In the genomic region with DNA sequence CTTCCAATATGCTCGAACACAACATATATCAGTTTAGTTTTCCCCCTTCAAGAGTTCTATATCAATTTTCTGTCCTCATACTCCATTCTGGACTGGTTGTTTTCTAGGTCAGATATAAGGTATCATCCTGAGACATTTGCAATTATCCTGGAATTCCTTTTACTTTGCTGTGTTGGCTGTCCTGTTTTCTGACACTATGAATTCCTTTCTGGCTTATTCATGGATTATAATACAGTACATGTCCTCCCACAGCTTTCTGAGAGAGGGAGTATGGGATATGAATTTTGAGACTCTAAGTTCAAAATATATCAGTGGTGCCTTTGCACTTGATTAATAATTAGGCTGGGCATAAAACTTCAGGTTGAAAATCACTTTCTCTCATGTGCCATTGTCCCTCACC, we compare ENCODE assay signal across 2 cellular contexts.
TF ChIP-seq lines count a peak whose summit lies in the region.

No MANE protein-coding gene starts in this region.

TF ChIP-seq in SK-N-SH treated with all-trans-retinoic acid at 6 μM for 48 hours, 23 proteins besides CTCF, POLR2A, EP300 and RAD21:
- no peak for TF ChIP-seq ZFP3 (CRISPR knock-in tag; IDR thresholded peaks at IDR 0.05)
- no peak for TF ChIP-seq ARNTL (CRISPR knock-in tag; IDR thresholded peaks at IDR 0.05; ENCODE audit: borderline replicate concordance, low read depth)
- TF ChIP-seq CSDC2 (CRISPR knock-in tag; IDR thresholded peaks at IDR 0.05), result no peak
- TF ChIP-seq, protein P1, sequence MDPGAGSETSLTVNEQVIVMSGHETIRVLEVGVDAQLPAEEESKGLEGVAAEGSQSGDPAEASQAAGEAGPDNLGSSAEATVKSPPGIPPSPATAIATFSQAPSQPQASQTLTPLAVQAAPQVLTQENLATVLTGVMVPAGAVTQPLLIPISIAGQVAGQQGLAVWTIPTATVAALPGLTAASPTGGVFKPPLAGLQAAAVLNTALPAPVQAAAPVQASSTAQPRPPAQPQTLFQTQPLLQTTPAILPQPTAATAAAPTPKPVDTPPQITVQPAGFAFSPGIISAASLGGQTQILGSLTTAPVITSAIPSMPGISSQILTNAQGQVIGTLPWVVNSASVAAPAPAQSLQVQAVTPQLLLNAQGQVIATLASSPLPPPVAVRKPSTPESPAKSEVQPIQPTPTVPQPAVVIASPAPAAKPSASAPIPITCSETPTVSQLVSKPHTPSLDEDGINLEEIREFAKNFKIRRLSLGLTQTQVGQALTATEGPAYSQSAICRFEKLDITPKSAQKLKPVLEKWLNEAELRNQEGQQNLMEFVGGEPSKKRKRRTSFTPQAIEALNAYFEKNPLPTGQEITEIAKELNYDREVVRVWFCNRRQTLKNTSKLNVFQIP (CRISPR knock-in tag; IDR thresholded peaks at IDR 0.05; ENCODE audit: borderline replicate concordance, low read depth), result no peak
- TF ChIP-seq, protein P2, sequence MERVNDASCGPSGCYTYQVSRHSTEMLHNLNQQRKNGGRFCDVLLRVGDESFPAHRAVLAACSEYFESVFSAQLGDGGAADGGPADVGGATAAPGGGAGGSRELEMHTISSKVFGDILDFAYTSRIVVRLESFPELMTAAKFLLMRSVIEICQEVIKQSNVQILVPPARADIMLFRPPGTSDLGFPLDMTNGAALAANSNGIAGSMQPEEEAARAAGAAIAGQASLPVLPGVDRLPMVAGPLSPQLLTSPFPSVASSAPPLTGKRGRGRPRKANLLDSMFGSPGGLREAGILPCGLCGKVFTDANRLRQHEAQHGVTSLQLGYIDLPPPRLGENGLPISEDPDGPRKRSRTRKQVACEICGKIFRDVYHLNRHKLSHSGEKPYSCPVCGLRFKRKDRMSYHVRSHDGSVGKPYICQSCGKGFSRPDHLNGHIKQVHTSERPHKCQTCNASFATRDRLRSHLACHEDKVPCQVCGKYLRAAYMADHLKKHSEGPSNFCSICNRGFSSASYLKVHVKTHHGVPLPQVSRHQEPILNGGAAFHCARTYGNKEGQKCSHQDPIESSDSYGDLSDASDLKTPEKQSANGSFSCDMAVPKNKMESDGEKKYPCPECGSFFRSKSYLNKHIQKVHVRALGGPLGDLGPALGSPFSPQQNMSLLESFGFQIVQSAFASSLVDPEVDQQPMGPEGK (CRISPR knock-in tag; IDR thresholded peaks at IDR 0.05; ENCODE audit: borderline replicate concordance), result no peak
- no peak for TF ChIP-seq RARB (CRISPR knock-in tag; IDR thresholded peaks at IDR 0.05)
- TF ChIP-seq, protein P3, sequence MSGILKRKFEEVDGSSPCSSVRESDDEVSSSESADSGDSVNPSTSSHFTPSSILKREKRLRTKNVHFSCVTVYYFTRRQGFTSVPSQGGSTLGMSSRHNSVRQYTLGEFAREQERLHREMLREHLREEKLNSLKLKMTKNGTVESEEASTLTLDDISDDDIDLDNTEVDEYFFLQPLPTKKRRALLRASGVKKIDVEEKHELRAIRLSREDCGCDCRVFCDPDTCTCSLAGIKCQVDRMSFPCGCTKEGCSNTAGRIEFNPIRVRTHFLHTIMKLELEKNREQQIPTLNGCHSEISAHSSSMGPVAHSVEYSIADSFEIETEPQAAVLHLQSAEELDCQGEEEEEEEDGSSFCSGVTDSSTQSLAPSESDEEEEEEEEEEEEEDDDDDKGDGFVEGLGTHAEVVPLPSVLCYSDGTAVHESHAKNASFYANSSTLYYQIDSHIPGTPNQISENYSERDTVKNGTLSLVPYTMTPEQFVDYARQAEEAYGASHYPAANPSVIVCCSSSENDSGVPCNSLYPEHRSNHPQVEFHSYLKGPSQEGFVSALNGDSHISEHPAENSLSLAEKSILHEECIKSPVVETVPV (CRISPR knock-in tag; IDR thresholded peaks at IDR 0.05), result no peak
- TF ChIP-seq ZNF70 (CRISPR knock-in tag; IDR thresholded peaks at IDR 0.05), result no peak
- TF ChIP-seq OSR1 (CRISPR knock-in tag; IDR thresholded peaks at IDR 0.05), result no peak
- no peak for TF ChIP-seq ZFP30 (CRISPR knock-in tag; IDR thresholded peaks at IDR 0.05)
TF ChIP-seq in SK-N-SH treated with all-trans-retinoic acid at 6 μM for 48 hours: peak in this region for 0.

TF ChIP-seq in HepG2, 621 proteins besides CTCF, POLR2A, EP300 and RAD21:
- TF ChIP-seq ZFP90 (CRISPR knock-in tag; IDR thresholded peaks at IDR 0.05; ENCODE audit: borderline replicate concordance) (no peak), HOXA5 (CRISPR knock-in tag; IDR thresholded peaks at IDR 0.05) (no peak), ARNT (IDR thresholded peaks at IDR 0.05) (no peak), TBX2 (CRISPR knock-in tag; IDR thresholded peaks at IDR 0.05; ENCODE audit: borderline replicate concordance) (no peak), ZIK1 (CRISPR knock-in tag; IDR thresholded peaks at IDR 0.05; ENCODE audit: borderline replicate concordance, low read depth) (no peak), ZNF790 (CRISPR knock-in tag; IDR thresholded peaks at IDR 0.05; ENCODE audit: borderline replicate concordance) (no peak), ARHGAP35 (CRISPR knock-in tag; IDR thresholded peaks at IDR 0.05; ENCODE audit: borderline replicate concordance) (no peak), ZNF430 (CRISPR knock-in tag; IDR thresholded peaks at IDR 0.05) (no peak), TEAD2 (CRISPR knock-in tag; IDR thresholded peaks at IDR 0.05) (no peak), TGIF2 (CRISPR knock-in tag; IDR thresholded peaks at IDR 0.05) (no peak), GFI1 (CRISPR knock-in tag; IDR thresholded peaks at IDR 0.05; ENCODE audit: borderline replicate concordance) (no peak), ZSCAN31 (CRISPR knock-in tag; IDR thresholded peaks at IDR 0.05; ENCODE audit: low read depth) (no peak), ZFP36L1 (CRISPR knock-in tag; IDR thresholded peaks at IDR 0.05) (no peak), EEA1 (CRISPR knock-in tag; IDR thresholded peaks at IDR 0.05; ENCODE audit: borderline replicate concordance) (no peak)
- TF ChIP-seq, protein P4, sequence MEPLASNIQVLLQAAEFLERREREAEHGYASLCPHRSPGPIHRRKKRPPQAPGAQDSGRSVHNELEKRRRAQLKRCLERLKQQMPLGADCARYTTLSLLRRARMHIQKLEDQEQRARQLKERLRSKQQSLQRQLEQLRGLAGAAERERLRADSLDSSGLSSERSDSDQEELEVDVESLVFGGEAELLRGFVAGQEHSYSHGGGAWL (CRISPR knock-in tag; IDR thresholded peaks at IDR 0.05), result no peak
- TF ChIP-seq, protein P5, sequence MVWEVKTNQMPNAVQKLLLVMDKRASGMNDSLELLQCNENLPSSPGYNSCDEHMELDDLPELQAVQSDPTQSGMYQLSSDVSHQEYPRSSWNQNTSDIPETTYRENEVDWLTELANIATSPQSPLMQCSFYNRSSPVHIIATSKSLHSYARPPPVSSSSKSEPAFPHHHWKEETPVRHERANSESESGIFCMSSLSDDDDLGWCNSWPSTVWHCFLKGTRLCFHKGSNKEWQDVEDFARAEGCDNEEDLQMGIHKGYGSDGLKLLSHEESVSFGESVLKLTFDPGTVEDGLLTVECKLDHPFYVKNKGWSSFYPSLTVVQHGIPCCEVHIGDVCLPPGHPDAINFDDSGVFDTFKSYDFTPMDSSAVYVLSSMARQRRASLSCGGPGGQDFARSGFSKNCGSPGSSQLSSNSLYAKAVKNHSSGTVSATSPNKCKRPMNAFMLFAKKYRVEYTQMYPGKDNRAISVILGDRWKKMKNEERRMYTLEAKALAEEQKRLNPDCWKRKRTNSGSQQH (CRISPR knock-in tag; IDR thresholded peaks at IDR 0.05; ENCODE audit: low read depth), result no peak
- TF ChIP-seq, protein P6, sequence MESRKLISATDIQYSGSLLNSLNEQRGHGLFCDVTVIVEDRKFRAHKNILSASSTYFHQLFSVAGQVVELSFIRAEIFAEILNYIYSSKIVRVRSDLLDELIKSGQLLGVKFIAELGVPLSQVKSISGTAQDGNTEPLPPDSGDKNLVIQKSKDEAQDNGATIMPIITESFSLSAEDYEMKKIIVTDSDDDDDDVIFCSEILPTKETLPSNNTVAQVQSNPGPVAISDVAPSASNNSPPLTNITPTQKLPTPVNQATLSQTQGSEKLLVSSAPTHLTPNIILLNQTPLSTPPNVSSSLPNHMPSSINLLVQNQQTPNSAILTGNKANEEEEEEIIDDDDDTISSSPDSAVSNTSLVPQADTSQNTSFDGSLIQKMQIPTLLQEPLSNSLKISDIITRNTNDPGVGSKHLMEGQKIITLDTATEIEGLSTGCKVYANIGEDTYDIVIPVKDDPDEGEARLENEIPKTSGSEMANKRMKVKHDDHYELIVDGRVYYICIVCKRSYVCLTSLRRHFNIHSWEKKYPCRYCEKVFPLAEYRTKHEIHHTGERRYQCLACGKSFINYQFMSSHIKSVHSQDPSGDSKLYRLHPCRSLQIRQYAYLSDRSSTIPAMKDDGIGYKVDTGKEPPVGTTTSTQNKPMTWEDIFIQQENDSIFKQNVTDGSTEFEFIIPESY (CRISPR knock-in tag; IDR thresholded peaks at IDR 0.05), result no peak
- TF ChIP-seq, protein P7, sequence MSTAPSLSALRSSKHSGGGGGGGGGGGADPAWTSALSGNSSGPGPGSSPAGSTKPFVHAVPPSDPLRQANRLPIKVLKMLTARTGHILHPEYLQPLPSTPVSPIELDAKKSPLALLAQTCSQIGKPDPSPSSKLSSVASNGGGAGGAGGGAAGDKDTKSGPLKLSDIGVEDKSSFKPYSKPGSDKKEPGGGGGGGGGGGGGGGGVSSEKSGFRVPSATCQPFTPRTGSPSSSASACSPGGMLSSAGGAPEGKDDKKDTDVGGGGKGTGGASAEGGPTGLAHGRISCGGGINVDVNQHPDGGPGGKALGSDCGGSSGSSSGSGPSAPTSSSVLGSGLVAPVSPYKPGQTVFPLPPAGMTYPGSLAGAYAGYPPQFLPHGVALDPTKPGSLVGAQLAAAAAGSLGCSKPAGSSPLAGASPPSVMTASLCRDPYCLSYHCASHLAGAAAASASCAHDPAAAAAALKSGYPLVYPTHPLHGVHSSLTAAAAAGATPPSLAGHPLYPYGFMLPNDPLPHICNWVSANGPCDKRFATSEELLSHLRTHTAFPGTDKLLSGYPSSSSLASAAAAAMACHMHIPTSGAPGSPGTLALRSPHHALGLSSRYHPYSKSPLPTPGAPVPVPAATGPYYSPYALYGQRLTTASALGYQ (CRISPR knock-in tag; IDR thresholded peaks at IDR 0.05), result no peak
